17 cellular contexts compared by ENCODE assay signal in genomic region chr16:11263737-11264136, GRCh38. TPM values are rescaled to one million over a fixed set of nuclear protein-coding genes. Genes with fewer than 3 reads are reported as not detected.
DNase-seq lines count a peak whose midpoint lies in the region; ATAC-seq, FAIRE-seq and TF ChIP-seq lines count a peak whose summit lies in the region.
"Had no signal": no experiment of that assay in that cellular context is flagged by ENCODE, and none has a peak within 500 bp of the region (broad histone marks: within the 10 kb centered on the region; RNA-seq: fewer than 3 reads in every experiment).

No MANE protein-coding gene starts in this region.

- H3K27ac Mint-ChIP-seq in activated T-helper 1 cell treated with anti-CD3 and anti-CD28 coated beads, Interleukin-12 subunit alpha, Interleukin-12 subunit beta, Interleukin-2, Interleukin-4 antibody, amounts not matched to agents 30 ng/mL and 10 ng/mL and 1 ng/mL, durations not matched to agents 14 hours and 24 hours and 36 hours = peak overlapping the region; percentile 82
- peak overlapping the region in 2 of 6 donors; percentile 4 to 49 for H3K27ac Mint-ChIP-seq in naive B cell

- no peak for TF ChIP-seq EP300 in stomach (IDR thresholded peaks at IDR 0.05)

- no peaks in the 10 kb centered on the region for H4K20me1 ChIP-seq in BLaER1 treated with 17β-estradiol and CSF1 and Interleukin-3, amounts not matched to agents 10 nM and 100 nM
- H4K20me1 ChIP-seq in OCI-LY3 (ENCODE audit: insufficient read depth, low read length) = no peaks in the 10 kb centered on the region

- ATAC-seq in naive B cell (ENCODE audit: low read depth in 2 of 2) = peak; percentile 34 to 57
- no peak for ATAC-seq in HG02981 (IDR thresholded peaks at IDR 0.05; ENCODE audit: unreplicated experiment)

- no peaks in the 10 kb centered on the region for H3K9me3 ChIP-seq in BLaER1 treated with 17β-estradiol and CSF1 and Interleukin-3, amounts not matched to agents 10 nM and 100 nM (replicated peaks in 1 of 11)
- H3K9me3 ChIP-seq in OCI-LY3 (ENCODE audit: insufficient read depth, low read length) (no peaks in the 10 kb centered on the region), ascending aorta (no peaks in the 10 kb centered on the region), stomach (no peaks in the 10 kb centered on the region)
- H3K9me3 ChIP-seq: SJCRH30, thyroid gland had no signal

- WGBS in stomach, 5 donors = 54 to 71% (median 57%) methylated on average over 4 of the region's 4 CpGs

- H3K27ac ChIP-seq in BLaER1 treated with 17β-estradiol and CSF1 and Interleukin-3, amounts not matched to agents 10 nM and 100 nM = peak overlapping the region in 4 of 11 experiments; percentile 19 to 49 (median 37); a peak in 4 of 22 replicates
- H3K27ac ChIP-seq in OCI-LY3 (ENCODE audit: low read length) = no peak overlapping the region
- H3K27ac ChIP-seq in ascending aorta = no peak overlapping the region
- no peak overlapping the region for H3K27ac ChIP-seq in stomach
- H3K27ac ChIP-seq: epithelial cell of prostate, SJCRH30, thyroid gland had no signal

- H3K4me3 ChIP-seq in BLaER1 treated with 17β-estradiol and CSF1 and Interleukin-3, amounts not matched to agents 10 nM and 100 nM = no peak overlapping the region
- H3K4me3 ChIP-seq in OCI-LY3 (ENCODE audit: low read length) = no peak overlapping the region
- no peak overlapping the region for H3K4me3 ChIP-seq in ascending aorta
- no peak overlapping the region for H3K4me3 ChIP-seq in stomach
- H3K4me3 ChIP-seq: SJCRH30, thyroid gland had no signal

- H2AFZ ChIP-seq in OCI-LY3 (ENCODE audit: low read depth, low read length) = no peak overlapping the region

- intact Hi-C loops in activated T-helper 1 cell treated with anti-CD3 and anti-CD28 coated beads, Interleukin-12 subunit alpha, Interleukin-12 subunit beta, Interleukin-2, Interleukin-4 antibody, amounts not matched to agents 30 ng/mL and 10 ng/mL and 1 ng/mL, durations not matched to agents 14 hours and 24 hours and 36 hours (cut with micrococcal nuclease) = loop anchor here (1.0 to 5.0 kb wide), 3 partner anchors 34 to 91 kb away; no protein-coding TSS in a partner anchor
- intact Hi-C loops in ascending aorta (cut with DNase I) (no loop called here), stomach (cut with DNase I; ENCODE audit: low total_unique reads) (no loop called here)

- H3K4me1 ChIP-seq in BLaER1 treated with 17β-estradiol and CSF1 and Interleukin-3, amounts not matched to agents 10 nM and 100 nM = peaks cover 24 to 36% (median 33%) of the 10 kb centered on the region in 10 experiments
- H3K4me1 ChIP-seq in OCI-LY3 (ENCODE audit: low read length) (peaks cover 20% of the 10 kb centered on the region), ascending aorta (peaks cover 0 to 7% of the 10 kb centered on the region in 2 donors), stomach (peaks cover 9 to 37% (median 16%) of the 10 kb centered on the region in 4 donors)

- no peaks in the 10 kb centered on the region for H3K36me3 Mint-ChIP-seq in activated T-helper 1 cell treated with anti-CD3 and anti-CD28 coated beads, Interleukin-12 subunit alpha, Interleukin-12 subunit beta, Interleukin-2, Interleukin-4 antibody, amounts not matched to agents 30 ng/mL and 10 ng/mL and 1 ng/mL, durations not matched to agents 14 hours and 24 hours and 36 hours (ENCODE audit: low read depth)
- H3K36me3 Mint-ChIP-seq in naive B cell = no peaks in the 10 kb centered on the region

- H3K4me3 Mint-ChIP-seq in activated T-helper 1 cell treated with anti-CD3 and anti-CD28 coated beads, Interleukin-12 subunit alpha, Interleukin-12 subunit beta, Interleukin-2, Interleukin-4 antibody, amounts not matched to agents 30 ng/mL and 10 ng/mL and 1 ng/mL, durations not matched to agents 14 hours and 24 hours and 36 hours = no peak overlapping the region
- peak overlapping the region in 1 of 8 donors; percentile 10 for H3K4me3 Mint-ChIP-seq in naive B cell

- peak; percentile 41 for DNase-seq in activated T-helper 1 cell treated with anti-CD3 and anti-CD28 coated beads, Interleukin-12 subunit alpha, Interleukin-12 subunit beta, Interleukin-2, Interleukin-4 antibody, amounts not matched to agents 30 ng/mL and 10 ng/mL and 1 ng/mL, durations not matched to agents 14 hours and 24 hours and 36 hours (ENCODE audit: low spot score)
- DNase-seq in naive B cell (no peak), ascending aorta (ENCODE audit: low spot score in 2 of 2) (no peak), stomach (no peak), RCC 7860 (ENCODE audit: low spot score) (no peak)
- DNase-seq: EL, hypothalamus, NCI-H1048, NCI-H524 treated with DMSO at 0.1 percent for 48 hours, SJCRH30, thyroid gland had no signal

- no peaks in the 10 kb centered on the region for H3K79me2 ChIP-seq in OCI-LY3 (ENCODE audit: low read length)

- peaks cover 41% of the 10 kb centered on the region for H3K4me1 Mint-ChIP-seq in activated T-helper 1 cell treated with anti-CD3 and anti-CD28 coated beads, Interleukin-12 subunit alpha, Interleukin-12 subunit beta, Interleukin-2, Interleukin-4 antibody, amounts not matched to agents 30 ng/mL and 10 ng/mL and 1 ng/mL, durations not matched to agents 14 hours and 24 hours and 36 hours (ENCODE audit: low read depth)
- peaks cover 19 to 35% (median 20%) of the 10 kb centered on the region in 3 donors for H3K4me1 Mint-ChIP-seq in naive B cell

- peaks cover 12% of the 10 kb centered on the region for H3K27me3 Mint-ChIP-seq in activated T-helper 1 cell treated with anti-CD3 and anti-CD28 coated beads, Interleukin-12 subunit alpha, Interleukin-12 subunit beta, Interleukin-2, Interleukin-4 antibody, amounts not matched to agents 30 ng/mL and 10 ng/mL and 1 ng/mL, durations not matched to agents 14 hours and 24 hours and 36 hours (ENCODE audit: insufficient read depth)
- no peaks in the 10 kb centered on the region for H3K27me3 Mint-ChIP-seq in naive B cell

- TF ChIP-seq CTCF in OCI-LY3 (IDR thresholded peaks at IDR 0.05; ENCODE audit: low read depth, low read length) (no peak), ascending aorta (IDR thresholded peaks at IDR 0.05) (no peak), stomach (IDR thresholded peaks at IDR 0.05) (no peak)

- H3K9ac ChIP-seq in BLaER1 treated with 17β-estradiol and CSF1 and Interleukin-3, amounts not matched to agents 10 nM and 100 nM = peak overlapping the region in 2 of 11 experiments; percentile 21 to 37; a peak in 2 of 22 replicates
- no peak overlapping the region for H3K9ac ChIP-seq in OCI-LY3 (ENCODE audit: low read length)

- H3K27me3 ChIP-seq in BLaER1 treated with 17β-estradiol and CSF1 and Interleukin-3, amounts not matched to agents 10 nM and 100 nM = no peaks in the 10 kb centered on the region
- H3K27me3 ChIP-seq in OCI-LY3 (ENCODE audit: low read depth, low read length) (peaks cover 16% of the 10 kb centered on the region; the same call in 1 of the 2 replicates), ascending aorta (no peaks in the 10 kb centered on the region), stomach (no peaks in the 10 kb centered on the region)
- H3K27me3 ChIP-seq: SJCRH30, thyroid gland had no signal

- H3K4me2 ChIP-seq in BLaER1 treated with 17β-estradiol and CSF1 and Interleukin-3, amounts not matched to agents 10 nM and 100 nM = peak overlapping the region; percentile 24 to 64 (median 57)
- H3K4me2 ChIP-seq in OCI-LY3 (ENCODE audit: low read length) = peak overlapping the region; percentile 15; the same call in 1 of the 2 replicates

- TF ChIP-seq POLR2A in stomach (IDR thresholded peaks at IDR 0.05) = no peak

- FAIRE-seq in RCC 7860 (lab: Jason Lieb, UNC) = no peak
- FAIRE-seq: bronchial epithelial cell had no signal

- no peaks in the 10 kb centered on the region for H3K36me3 ChIP-seq in BLaER1 treated with 17β-estradiol and CSF1 and Interleukin-3, amounts not matched to agents 10 nM and 100 nM
- H3K36me3 ChIP-seq in OCI-LY3 (replicated peaks; ENCODE audit: low read depth, low read length) = no peaks in the 10 kb centered on the region
- no peaks in the 10 kb centered on the region for H3K36me3 ChIP-seq in ascending aorta
- no peaks in the 10 kb centered on the region for H3K36me3 ChIP-seq in stomach
- H3K36me3 ChIP-seq: SJCRH30, thyroid gland had no signal

- H3K9me3 Mint-ChIP-seq in activated T-helper 1 cell treated with anti-CD3 and anti-CD28 coated beads, Interleukin-12 subunit alpha, Interleukin-12 subunit beta, Interleukin-2, Interleukin-4 antibody, amounts not matched to agents 30 ng/mL and 10 ng/mL and 1 ng/mL, durations not matched to agents 14 hours and 24 hours and 36 hours = no peaks in the 10 kb centered on the region
- H3K9me3 Mint-ChIP-seq in naive B cell = peaks cover 0 to 4% (median 0%) of the 10 kb centered on the region in 7 donors

RNA-seq across cellular contexts. Expression of gene TNP2, which starts 5.4 kb away (rescaled TPM):
- total RNA-seq in activated T-helper 1 cell treated with anti-CD3 and anti-CD28 coated beads, Interleukin-12 subunit alpha, Interleukin-12 subunit beta, Interleukin-2, Interleukin-4 antibody, amounts not matched to agents 30 ng/mL and 10 ng/mL and 1 ng/mL, durations not matched to agents 14 hours and 24 hours and 36 hours = not detected in 2 replicates
- polyA plus RNA-seq in naive B cell (ENCODE audit: low read depth in 6 of 6) (not detected), stomach (not detected)
- total RNA-seq in ascending aorta (not detected), stomach (not detected)
- total RNA-seq: bronchial epithelial cell, mesenteric fat pad, SJCRH30, thyroid gland had no signal

RNA-seq across cellular contexts. Expression of gene SOCS1, which starts 7.7 kb away (rescaled TPM):
- 158 and 161 TPM in 2 replicates for total RNA-seq in activated T-helper 1 cell treated with anti-CD3 and anti-CD28 coated beads, Interleukin-12 subunit alpha, Interleukin-12 subunit beta, Interleukin-2, Interleukin-4 antibody, amounts not matched to agents 30 ng/mL and 10 ng/mL and 1 ng/mL, durations not matched to agents 14 hours and 24 hours and 36 hours
- polyA plus RNA-seq in naive B cell (ENCODE audit: low read depth in 6 of 6) (10 to 100 TPM; 19.8 to 62.0 (median 32.5) TPM), stomach (10 to 100 TPM in 2 of 3 donors, 1 to 10 TPM in 1; 9.4 to 14.7 (median 11.0) TPM)
- total RNA-seq in ascending aorta (1.8 TPM), stomach (10 to 100 TPM in 3 of 5 donors, 1 to 10 TPM in 2; 4.2 to 45.5 (median 12.1) TPM)

RNA-seq across cellular contexts. Expression of gene PRM3, which starts 9.7 kb away (rescaled TPM):
- not detected in 2 replicates for total RNA-seq in activated T-helper 1 cell treated with anti-CD3 and anti-CD28 coated beads, Interleukin-12 subunit alpha, Interleukin-12 subunit beta, Interleukin-2, Interleukin-4 antibody, amounts not matched to agents 30 ng/mL and 10 ng/mL and 1 ng/mL, durations not matched to agents 14 hours and 24 hours and 36 hours
- not detected for polyA plus RNA-seq in naive B cell (ENCODE audit: low read depth in 6 of 6)
- total RNA-seq in ascending aorta = not detected
- total RNA-seq in stomach = not detected
- not detected for polyA plus RNA-seq in stomach
- total RNA-seq: bronchial epithelial cell, mesenteric fat pad, SJCRH30, thyroid gland had no signal

RNA-seq across cellular contexts. Expression of gene PRM2, which starts 12.5 kb away (rescaled TPM):
- total RNA-seq in activated T-helper 1 cell treated with anti-CD3 and anti-CD28 coated beads, Interleukin-12 subunit alpha, Interleukin-12 subunit beta, Interleukin-2, Interleukin-4 antibody, amounts not matched to agents 30 ng/mL and 10 ng/mL and 1 ng/mL, durations not matched to agents 14 hours and 24 hours and 36 hours = not detected in 2 replicates
- not detected for polyA plus RNA-seq in naive B cell (ENCODE audit: low read depth in 6 of 6)
- not detected for total RNA-seq in ascending aorta
- not detected for total RNA-seq in stomach
- not detected for polyA plus RNA-seq in stomach
- total RNA-seq: bronchial epithelial cell, mesenteric fat pad, SJCRH30 had no signal

RNA-seq across cellular contexts. Expression of gene PRM1, which starts 17.4 kb away (rescaled TPM):
- total RNA-seq in activated T-helper 1 cell treated with anti-CD3 and anti-CD28 coated beads, Interleukin-12 subunit alpha, Interleukin-12 subunit beta, Interleukin-2, Interleukin-4 antibody, amounts not matched to agents 30 ng/mL and 10 ng/mL and 1 ng/mL, durations not matched to agents 14 hours and 24 hours and 36 hours = not detected in 2 replicates
- not detected for polyA plus RNA-seq in naive B cell (ENCODE audit: low read depth in 6 of 6)
- not detected for total RNA-seq in ascending aorta
- total RNA-seq in stomach = not detected
- polyA plus RNA-seq in stomach = not detected
- total RNA-seq: bronchial epithelial cell, mesenteric fat pad, SJCRH30 had no signal
